In genomic region chr17:50550661-50551432, GRCh38 we compare ENCODE assay signal across 8 cellular contexts. TPM values are rescaled to one million over a fixed set of nuclear protein-coding genes. Genes with fewer than 3 reads are reported as not detected.
A peak's percentile ranks its signal among the peaks of the same experiment; 100 is the strongest.
DNase-seq lines count a peak whose midpoint lies in the region; FAIRE-seq and TF ChIP-seq lines count a peak whose summit lies in the region.

No MANE protein-coding gene starts in this region.

- no peaks in the 10 kb centered on the region for H3K79me2 ChIP-seq in OCI-LY3 (ENCODE audit: low read length)

- 49% methylated on average over 32 of the region's 32 CpGs for WGBS in mesenchymal stem cell

- H3K4me2 ChIP-seq in OCI-LY3 (ENCODE audit: low read length): peak overlapping the region; percentile 12; the same call in 1 of the 2 replicates
- no peak overlapping the region for H3K4me2 ChIP-seq in mesenchymal stem cell (ENCODE audit: low read length, poor library complexity, severe bottlenecking)

- H3K4me3 ChIP-seq in OCI-LY3 (ENCODE audit: low read length) (no peak overlapping the region), mesenchymal stem cell (ENCODE audit: insufficient read depth in 1 of 2, low read depth in 1 of 2, low read length in 2 of 2) (no peak overlapping the region)

- H3K23ac ChIP-seq in mesenchymal stem cell (ENCODE audit: low read length in 2 of 2): no peak overlapping the region

- no peak overlapping the region for H3K18ac ChIP-seq in mesenchymal stem cell (ENCODE audit: low read depth in 1 of 2, low read length in 2 of 2)

- H3K14ac ChIP-seq in mesenchymal stem cell (ENCODE audit: low read length in 2 of 2): no peak overlapping the region

- H3K4me1 ChIP-seq in OCI-LY3 (ENCODE audit: low read length) (peaks cover 17% of the 10 kb centered on the region), mesenchymal stem cell (ENCODE audit: control insufficient read depth, insufficient read depth, low read depth, low read length) (peaks cover 16% of the 10 kb centered on the region)

- TF ChIP-seq CTCF in OCI-LY3 (IDR thresholded peaks at IDR 0.05; ENCODE audit: low read depth, low read length): peak; percentile 47

- DNase-seq in AG08396 (ENCODE audit: low spot score) (peak; percentile 90), H54 (ENCODE audit: insufficient read length, low spot score) (peak; percentile 82), dermis microvascular lymphatic vessel endothelial cell (ENCODE audit: low read depth in 2 of 2) (peak; percentile 79 to 87), mesenchymal stem cell (peak; percentile 84), T-helper 9 cell (no peak)
- DNase-seq in activated naive CD8-positive, alpha-beta T cell treated with anti-CD3 and anti-CD28 coated beads for 36 hours: no peak
- no peak for DNase-seq in activated CD4-positive, CD25-positive, alpha-beta regulatory T cell treated with anti-CD3 and anti-CD28 coated beads, Interleukin-2, amount 50 U/mL, for 72 hours

- no peak for TF ChIP-seq POLR2A in H54 (IDR thresholded peaks at IDR 0.05; ENCODE audit: low read depth, low read length)

- no peak overlapping the region for H4K91ac ChIP-seq in mesenchymal stem cell (ENCODE audit: low read length)

- H3K36me3 ChIP-seq in OCI-LY3 (replicated peaks; ENCODE audit: low read depth, low read length) (no peaks in the 10 kb centered on the region), mesenchymal stem cell (ENCODE audit: control insufficient read depth in 1 of 2, insufficient read depth in 2 of 2, low read depth in 1 of 2, low read length in 2 of 2) (peaks cover 56 to 65% of the 10 kb centered on the region in 2 experiments)

- H3K4me3 Mint-ChIP-seq in activated naive CD8-positive, alpha-beta T cell treated with anti-CD3 and anti-CD28 coated beads for 36 hours: no peak overlapping the region

- H3K9ac ChIP-seq in OCI-LY3 (ENCODE audit: low read length) (no peak overlapping the region), mesenchymal stem cell (ENCODE audit: low read length) (peak overlapping the region; percentile 28)

- H3K79me1 ChIP-seq in mesenchymal stem cell (replicated peaks; ENCODE audit: low read length, poor library complexity, severe bottlenecking): peaks cover 28% of the 10 kb centered on the region

- FAIRE-seq in H54 (lab: Jason Lieb, UNC): no peak

- H2BK5ac ChIP-seq in mesenchymal stem cell (ENCODE audit: low read depth, low read length, poor library complexity, severe bottlenecking): no peak overlapping the region

- no peak overlapping the region for H2BK120ac ChIP-seq in mesenchymal stem cell (ENCODE audit: low read depth, low read length)

- H3K27me3 ChIP-seq in OCI-LY3 (ENCODE audit: low read depth, low read length): peaks cover 6% of the 10 kb centered on the region; the same call in 1 of the 2 replicates
- H3K27me3 ChIP-seq in mesenchymal stem cell (ENCODE audit: control insufficient read depth in 1 of 2, insufficient read depth in 1 of 2, low read length in 2 of 2): peaks cover 0 to 5% of the 10 kb centered on the region in 2 experiments

- peak overlapping the region; percentile 4 for H4K8ac ChIP-seq in mesenchymal stem cell (ENCODE audit: low read length)

- H2BK15ac ChIP-seq in mesenchymal stem cell (ENCODE audit: low read depth, poor library complexity, severe bottlenecking): no peak overlapping the region

- H2AK5ac ChIP-seq in mesenchymal stem cell (ENCODE audit: low read length, severe bottlenecking): peak overlapping the region; percentile 18

- H3K9me3 Mint-ChIP-seq in activated naive CD8-positive, alpha-beta T cell treated with anti-CD3 and anti-CD28 coated beads for 36 hours: no peaks in the 10 kb centered on the region

- no peaks in the 10 kb centered on the region for H3K27me3 Mint-ChIP-seq in activated naive CD8-positive, alpha-beta T cell treated with anti-CD3 and anti-CD28 coated beads for 36 hours

- peaks cover 9% of the 10 kb centered on the region for H3K36me3 Mint-ChIP-seq in activated naive CD8-positive, alpha-beta T cell treated with anti-CD3 and anti-CD28 coated beads for 36 hours

- no peak overlapping the region for H2BK12ac ChIP-seq in mesenchymal stem cell (ENCODE audit: low read length in 2 of 2)

- H3K9me3 ChIP-seq in OCI-LY3 (ENCODE audit: insufficient read depth, low read length) (no peaks in the 10 kb centered on the region), mesenchymal stem cell (ENCODE audit: control insufficient read depth, low read length) (no peaks in the 10 kb centered on the region)

- H2AFZ ChIP-seq in OCI-LY3 (ENCODE audit: low read depth, low read length): no peak overlapping the region
- H2AFZ ChIP-seq in mesenchymal stem cell (ENCODE audit: low read depth, low read length): no peak overlapping the region

- no peak overlapping the region for H3K27ac Mint-ChIP-seq in activated naive CD8-positive, alpha-beta T cell treated with anti-CD3 and anti-CD28 coated beads for 36 hours

- no peak overlapping the region for H3K4ac ChIP-seq in mesenchymal stem cell (ENCODE audit: low read depth in 1 of 2, low read length in 2 of 2)

- no peaks in the 10 kb centered on the region for H3K4me1 Mint-ChIP-seq in activated naive CD8-positive, alpha-beta T cell treated with anti-CD3 and anti-CD28 coated beads for 36 hours

- H3K27ac ChIP-seq in OCI-LY3 (ENCODE audit: low read length): no peak overlapping the region
- H3K27ac ChIP-seq in mesenchymal stem cell (ENCODE audit: low read length, poor library complexity, severe bottlenecking): no peak overlapping the region

- no peaks in the 10 kb centered on the region for H4K20me1 ChIP-seq in OCI-LY3 (ENCODE audit: insufficient read depth, low read length)

RNA-seq across cellular contexts. Expression of gene SPATA20, which starts 3.9 kb away (rescaled TPM):
- 37.2 and 42.2 TPM in 2 replicates for total RNA-seq in dermis microvascular lymphatic vessel endothelial cell
- polyA plus RNA-seq in mesenchymal stem cell (2013, experiment 1 of 2): 36.6 TPM
- 37.2 TPM for polyA plus RNA-seq in mesenchymal stem cell (2013, experiment 2 of 2)
- 10 to 100 TPM; 32.4 to 36.3 TPM for total RNA-seq in activated naive CD8-positive, alpha-beta T cell treated with anti-CD3 and anti-CD28 coated beads for 36 hours

RNA-seq across cellular contexts. Expression of gene CACNA1G, which starts 9.7 kb away (rescaled TPM):
- total RNA-seq in dermis microvascular lymphatic vessel endothelial cell: not detected in 2 replicates
- 0.01 TPM for polyA plus RNA-seq in mesenchymal stem cell (2013, experiment 1 of 2)
- polyA plus RNA-seq in mesenchymal stem cell (2013, experiment 2 of 2): 0.01 TPM
- under 1 TPM in 1 of 2 experiments, not detected in 1; 0.06 TPM for total RNA-seq in activated naive CD8-positive, alpha-beta T cell treated with anti-CD3 and anti-CD28 coated beads for 36 hours

RNA-seq across cellular contexts. Expression of gene EPN3, which starts 18.3 kb away (rescaled TPM):
- total RNA-seq in dermis microvascular lymphatic vessel endothelial cell: 0.13 TPM in 1 of 2 replicates, not detected in the other
- polyA plus RNA-seq in mesenchymal stem cell (2013, experiment 1 of 2): 0.01 TPM
- not detected for polyA plus RNA-seq in mesenchymal stem cell (2013, experiment 2 of 2)
- total RNA-seq in activated naive CD8-positive, alpha-beta T cell treated with anti-CD3 and anti-CD28 coated beads for 36 hours: not detected

RNA-seq across cellular contexts. Expression of gene MYCBPAP, which starts 42.6 kb away (rescaled TPM):
- total RNA-seq in dermis microvascular lymphatic vessel endothelial cell: 0.13 and 0.26 TPM in 2 replicates
- 0.23 TPM for polyA plus RNA-seq in mesenchymal stem cell (2013, experiment 1 of 2)
- 0.03 TPM for polyA plus RNA-seq in mesenchymal stem cell (2013, experiment 2 of 2)
- total RNA-seq in activated naive CD8-positive, alpha-beta T cell treated with anti-CD3 and anti-CD28 coated beads for 36 hours: 1 to 10 TPM in 1 of 2 experiments, under 1 TPM in 1; 0.56 to 1.1 TPM

Comparison
In these comparisons a context has a peak if more than half of its experiments do, and no peak if none do; other contexts are left out.
1. DNase-seq: peak in AG08396 (single experiment), H54 (single experiment), dermis microvascular lymphatic vessel endothelial cell (2 of 2) and mesenchymal stem cell (single experiment); none in activated naive CD8-positive, alpha-beta T cell treated with anti-CD3 and anti-CD28 coated beads for 36 hours (single experiment), T-helper 9 cell (single experiment) and activated CD4-positive, CD25-positive, alpha-beta regulatory T cell treated with anti-CD3 and anti-CD28 coated beads, Interleukin-2, amount 50 U/mL, for 72 hours (single experiment).